In the genomic region with DNA sequence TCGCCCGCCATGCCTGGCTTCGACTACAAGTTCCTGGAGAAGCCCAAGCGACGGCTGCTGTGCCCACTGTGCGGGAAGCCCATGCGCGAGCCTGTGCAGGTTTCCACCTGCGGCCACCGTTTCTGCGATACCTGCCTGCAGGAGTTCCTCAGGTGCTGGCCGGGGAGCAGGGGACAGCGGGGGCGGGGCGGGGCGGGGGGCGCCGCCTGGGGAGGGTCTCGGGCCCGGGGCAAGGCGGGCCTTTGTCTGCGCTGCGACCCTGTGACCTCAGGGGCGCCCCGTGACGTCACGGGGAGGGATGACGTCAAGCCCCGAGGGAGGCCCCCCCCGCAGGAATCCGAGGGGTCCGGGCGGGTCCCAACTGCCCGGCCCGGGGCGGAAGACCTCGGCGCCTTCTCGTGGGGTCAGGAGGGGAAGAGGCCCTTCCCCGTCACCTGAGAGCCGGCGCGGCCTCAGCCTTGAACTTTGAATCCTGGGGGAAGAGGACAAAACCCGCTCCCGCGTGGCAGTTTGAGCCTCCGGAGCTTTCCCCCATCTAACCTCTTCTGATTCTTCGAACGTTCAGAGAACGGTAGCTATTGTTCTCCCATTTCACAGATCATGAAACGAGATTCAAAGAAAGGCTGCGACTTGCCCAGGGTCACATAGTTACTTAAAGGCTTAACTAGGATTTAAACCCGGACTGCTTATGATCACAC, we compare ENCODE assay signal across 8 cellular contexts. TPM values are rescaled to one million over a fixed set of nuclear protein-coding genes. Genes with fewer than 3 reads are reported as not detected.
DNase-seq lines count a peak whose midpoint lies in the region; ATAC-seq lines count a peak whose summit lies in the region.

No MANE protein-coding gene starts in this region.

- H3K27ac ChIP-seq in ACC112 (ENCODE audit: low read depth, low read length): peak overlapping the region; percentile 85

- H3K27ac Mint-ChIP-seq in IgD-negative memory B cell: peak overlapping the region; percentile 95 to 100 (median 99)

- H3K4me1 ChIP-seq in ACC112 (ENCODE audit: control insufficient read depth, insufficient read depth, low read length, unreplicated experiment): peaks cover 31% of the 10 kb centered on the region

- peak; percentile 52 for DNase-seq in activated CD4-positive, CD25-positive, alpha-beta regulatory T cell treated with anti-CD3 and anti-CD28 coated beads, Interleukin-2, amount 50 U/mL, for 16 hours (ENCODE audit: low read depth, low spot score)
- DNase-seq in cerebellum (ENCODE audit: low spot score) (peak; percentile 72), left lobe of liver (ENCODE audit: low spot score) (peak; percentile 77), NCI-H128 (lab: John Stamatoyannopoulos, UW; ENCODE audit: unreplicated experiment) (no peak)
- DNase-seq in stimulated activated CD4-positive, alpha-beta T cell treated with anti-CD3 and anti-CD28 coated beads, Interleukin-4, amount 100 ng/mL, for 48 hours (ENCODE audit: low read depth in 2 of 2): peak; percentile 61 to 62

- peak overlapping the region; percentile 95 for H3K4me3 ChIP-seq in ACC112 (ENCODE audit: low read depth, low read length)

- H3K36me3 Mint-ChIP-seq in IgD-negative memory B cell: peaks cover 2% of the 10 kb centered on the region

- peak overlapping the region; percentile 93 to 99 (median 96) for H3K4me3 Mint-ChIP-seq in IgD-negative memory B cell

- peaks cover 5% of the 10 kb centered on the region; the same call in 1 of the 2 replicates for H3K36me3 ChIP-seq in ACC112 (ENCODE audit: insufficient read depth, low read length)

- H3K27me3 ChIP-seq in ACC112 (ENCODE audit: insufficient read depth, low read length): no peaks in the 10 kb centered on the region

- peaks cover 3% of the 10 kb centered on the region for H3K27me3 Mint-ChIP-seq in IgD-negative memory B cell

- no peaks in the 10 kb centered on the region for H3K9me3 Mint-ChIP-seq in IgD-negative memory B cell

- ATAC-seq in GM19324 (IDR thresholded peaks at IDR 0.05; ENCODE audit: low FRiP score, unreplicated experiment) (peak; percentile 25), left lobe of liver (peak; percentile 29)

- peaks cover 22 to 27% (median 24%) of the 10 kb centered on the region in 3 donors for H3K4me1 Mint-ChIP-seq in IgD-negative memory B cell

- no peak overlapping the region for H2AFZ ChIP-seq in ACC112 (ENCODE audit: low read length, unreplicated experiment)

- H3K79me2 ChIP-seq in ACC112 (ENCODE audit: control insufficient read depth, insufficient read depth, low read length, unreplicated experiment): peaks cover 34% of the 10 kb centered on the region

RNA-seq across cellular contexts. Expression of a gene that starts 0.4 kb away (rescaled TPM):
- polyA plus RNA-seq in IgD-negative memory B cell: 13.8 TPM
- total RNA-seq in cerebellum (32.8 TPM), left lobe of liver (49.0 TPM)

RNA-seq across cellular contexts. Expression of a gene that starts 15.7 kb away (rescaled TPM):
- 18.6 TPM for polyA plus RNA-seq in IgD-negative memory B cell
- total RNA-seq in cerebellum (2.2 TPM), left lobe of liver (3.2 TPM)

RNA-seq across cellular contexts. Expression of a gene that starts 18.2 kb away (rescaled TPM):
- 0.49 TPM for polyA plus RNA-seq in IgD-negative memory B cell
- total RNA-seq in cerebellum (1.5 TPM), left lobe of liver (4.8 TPM)

RNA-seq across cellular contexts. Expression of a gene that starts 24.5 kb away (rescaled TPM):
- polyA plus RNA-seq in IgD-negative memory B cell: 6,180 TPM
- total RNA-seq in cerebellum (170 TPM), left lobe of liver (346 TPM)

RNA-seq across cellular contexts. Expression of a gene that starts 26.6 kb away (rescaled TPM):
- polyA plus RNA-seq in IgD-negative memory B cell: 6.7 TPM
- 17.4 TPM for total RNA-seq in cerebellum
- 4.9 TPM for total RNA-seq in left lobe of liver
